Comparison of ENCODE assay signal across 10 cellular contexts in genomic region chr3:37492977-37493471, GRCh38. TPM values are rescaled to one million over a fixed set of nuclear protein-coding genes. Genes with fewer than 3 reads are reported as not detected.
DNase-seq lines count a peak whose midpoint lies in the region; ATAC-seq and TF ChIP-seq lines count a peak whose summit lies in the region.
"Had no signal": no experiment of that assay in that cellular context is flagged by ENCODE, and none has a peak within 500 bp of the region (broad histone marks: within the 10 kb centered on the region; RNA-seq: fewer than 3 reads in every experiment).

No MANE protein-coding gene starts in this region.

- H3K4me3 ChIP-seq in heart right ventricle (no peak overlapping the region), thyroid gland (replicated peaks in 1 of 3) (no peak overlapping the region), WERI-Rb-1 (ENCODE audit: low read depth, low read length) (no peak overlapping the region)
- H3K4me3 ChIP-seq: colonic mucosa had no signal

- H3K27ac ChIP-seq in heart right ventricle (peak overlapping the region in 9 of 10 donors; percentile 33 to 83 (median 80)), thyroid gland (peak overlapping the region in 2 of 3 donors; percentile 39 to 52), WERI-Rb-1 (no peak overlapping the region)
- H3K27ac ChIP-seq: colonic mucosa had no signal

- no peak for TF ChIP-seq POLR2A in thyroid gland (IDR thresholded peaks at IDR 0.05)

- no peaks in the 10 kb centered on the region for H3K9me3 ChIP-seq in heart right ventricle
- no peaks in the 10 kb centered on the region for H3K9me3 ChIP-seq in thyroid gland
- H3K9me3 ChIP-seq in WERI-Rb-1 (ENCODE audit: severe bottlenecking) = peaks cover 2% of the 10 kb centered on the region
- H3K9me3 ChIP-seq: colonic mucosa had no signal

- 4 to 16% methylated on average over 3 of the region's 3 CpGs for WGBS in heart right ventricle, 2 donors
- 54 to 72% methylated on average over 3 of the region's 3 CpGs for WGBS in thyroid gland, 2 donors

- H3K27me3 Mint-ChIP-seq in activated CD4-positive, alpha-beta T cell treated with anti-CD3 and anti-CD28 coated beads, Interleukin-2, amount 10 ng/mL, durations not matched to agents 24 days and 14 days = peaks cover 2% of the 10 kb centered on the region

- peaks cover 6% of the 10 kb centered on the region for H3K4me1 Mint-ChIP-seq in activated CD4-positive, alpha-beta T cell treated with anti-CD3 and anti-CD28 coated beads, Interleukin-2, amount 10 ng/mL, durations not matched to agents 24 days and 14 days

- peak; percentile 57 for DNase-seq in activated CD4-positive, alpha-beta T cell treated with anti-CD3 and anti-CD28 coated beads, Interleukin-2, amount 10 ng/mL, durations not matched to agents 24 days and 14 days
- DNase-seq in activated CD4-positive, alpha-beta T cell treated with anti-CD3 and anti-CD28 coated beads for 4 hours = no peak
- DNase-seq in SK-MEL-5 (ENCODE audit: low read depth, low spot score) (peak; percentile 77), heart right ventricle (peak in 1 of 2 donors; percentile 43), thyroid gland (no peak), NCI-H446 treated with DMSO at 0.1 percent for 48 hours (lab: John Stamatoyannopoulos, UW) (no peak), WERI-Rb-1 (no peak)
- DNase-seq: colonic mucosa had no signal

- TF ChIP-seq CTCF in heart right ventricle (IDR thresholded peaks at IDR 0.05) (no peak), thyroid gland (IDR thresholded peaks at IDR 0.05) (no peak), WERI-Rb-1 (IDR thresholded peaks at IDR 0.05; ENCODE audit: low read depth, low read length) (no peak)

- no peaks in the 10 kb centered on the region for H3K9me3 Mint-ChIP-seq in activated CD4-positive, alpha-beta T cell treated with anti-CD3 and anti-CD28 coated beads, Interleukin-2, amount 10 ng/mL, durations not matched to agents 24 days and 14 days

- H3K27ac Mint-ChIP-seq in activated CD4-positive, alpha-beta T cell treated with anti-CD3 and anti-CD28 coated beads, Interleukin-2, amount 10 ng/mL, durations not matched to agents 24 days and 14 days = peak overlapping the region; percentile 52

- in situ Hi-C loops in SK-MEL-5 (cut with HindIII; ENCODE audit: low pct_unique_long_range_greater_than_20kb, low sequenced_read_pairs) = no loop called here

- peaks cover 0 to 22% (median 0%) of the 10 kb centered on the region in 9 donors for H3K36me3 ChIP-seq in heart right ventricle
- H3K36me3 ChIP-seq in thyroid gland = no peaks in the 10 kb centered on the region
- no peaks in the 10 kb centered on the region for H3K36me3 ChIP-seq in WERI-Rb-1
- H3K36me3 ChIP-seq: colonic mucosa had no signal

- H3K27me3 ChIP-seq in heart right ventricle (no peaks in the 10 kb centered on the region), thyroid gland (no peaks in the 10 kb centered on the region), WERI-Rb-1 (ENCODE audit: insufficient read depth, low read depth, severe bottlenecking) (no peaks in the 10 kb centered on the region)
- H3K27me3 ChIP-seq: colonic mucosa had no signal

- ATAC-seq in heart right ventricle (peak; percentile 70 to 85 (median 78)), GM21390 (IDR thresholded peaks at IDR 0.05; ENCODE audit: unreplicated experiment) (no peak)
- ATAC-seq: HCT116 had no signal

- peaks cover 15 to 72% (median 59%) of the 10 kb centered on the region in 9 donors for H3K4me1 ChIP-seq in heart right ventricle
- H3K4me1 ChIP-seq in thyroid gland = peaks cover 0 to 39% of the 10 kb centered on the region in 2 donors
- H3K4me1 ChIP-seq: colonic mucosa had no signal

- intact Hi-C loops in activated CD4-positive, alpha-beta T cell treated with anti-CD3 and anti-CD28 coated beads, Interleukin-2, amount 10 ng/mL, durations not matched to agents 24 days and 14 days (cut with micrococcal nuclease) = loop anchor here (1.0 kb wide), 1 partner anchor 9 kb away; no protein-coding TSS in a partner anchor
- intact Hi-C loops in heart right ventricle (cut with DNase I) = loop anchor here in 4 of 10 donors (1.0 to 5.0 kb wide), 3 partner anchors 34 to 37 kb away; no protein-coding TSS in a partner anchor
- intact Hi-C loops in thyroid gland (cut with DNase I) = no loop called here

- no peak overlapping the region for H3K4me3 Mint-ChIP-seq in activated CD4-positive, alpha-beta T cell treated with anti-CD3 and anti-CD28 coated beads, Interleukin-2, amount 10 ng/mL, durations not matched to agents 24 days and 14 days

- H3K36me3 Mint-ChIP-seq in activated CD4-positive, alpha-beta T cell treated with anti-CD3 and anti-CD28 coated beads, Interleukin-2, amount 10 ng/mL, durations not matched to agents 24 days and 14 days (ENCODE audit: low read depth) = no peaks in the 10 kb centered on the region

RNA-seq across cellular contexts. Expression of gene ITGA9, which starts 41.1 kb away (rescaled TPM):
- 0.91 and 1.3 TPM in 2 replicates for total RNA-seq in activated CD4-positive, alpha-beta T cell treated with anti-CD3 and anti-CD28 coated beads, Interleukin-2, amount 10 ng/mL, durations not matched to agents 24 days and 14 days
- total RNA-seq in SK-MEL-5 (2014; rRNA removed; shearing (Covaris generic)) = 24.6 and 26.8 TPM in 2 replicates
- polyA plus RNA-seq in SK-MEL-5 (2015; cell fraction: cytosol; rRNA removed) = 16.3 and 23.2 TPM in 2 replicates
- 10.2 and 15.7 TPM in 2 replicates for polyA plus RNA-seq in SK-MEL-5 (2015; cell fraction: nucleus; rRNA removed)
- 100 to 1,000 TPM in 1 of 10 donors, 10 to 100 TPM in 9; 35.6 to 104 (median 73.5) TPM for total RNA-seq in heart right ventricle
- 10 to 100 TPM; 10.8 to 14.2 TPM for polyA plus RNA-seq in heart right ventricle
- 100 to 1,000 TPM in 2 of 4 donors, 10 to 100 TPM in 2; 60.9 to 152 (median 110) TPM for total RNA-seq in thyroid gland

Comparison
In these comparisons a context has a peak if more than half of its experiments do, and no peak if none do; other contexts are left out.
1. DNase-seq: peak in activated CD4-positive, alpha-beta T cell treated with anti-CD3 and anti-CD28 coated beads, Interleukin-2, amount 10 ng/mL, durations not matched to agents 24 days and 14 days (single experiment) and SK-MEL-5 (single experiment); none in activated CD4-positive, alpha-beta T cell treated with anti-CD3 and anti-CD28 coated beads for 4 hours (0 of 2), thyroid gland (0 of 2), NCI-H446 treated with DMSO at 0.1 percent for 48 hours (single experiment) and WERI-Rb-1 (single experiment).
2. RNA of gene ITGA9, which starts 41.1 kb away (total RNA-seq): 60.9 to 152 TPM in thyroid gland, 35.6 to 104 TPM in heart right ventricle and 24.6 to 26.8 TPM in SK-MEL-5; 0.91 to 1.3 TPM in activated CD4-positive, alpha-beta T cell treated with anti-CD3 and anti-CD28 coated beads, Interleukin-2, amount 10 ng/mL, durations not matched to agents 24 days and 14 days; every median in the first group is over 10 times any median in the second.